In genomic region chr4:76570141-76570989, GRCh38 we compare ENCODE assay signal across 10 cellular contexts.
DNase-seq lines count a peak whose midpoint lies in the region; ATAC-seq and TF ChIP-seq lines count a peak whose summit lies in the region.
"Had no signal": no experiment of that assay in that cellular context is flagged by ENCODE, and none has a peak within 500 bp of the region (broad histone marks: within the 10 kb centered on the region; RNA-seq: fewer than 3 reads in every experiment).

No MANE protein-coding gene starts in this region.

- intact Hi-C loops in Calu3 (cut with micrococcal nuclease; ENCODE audit: unreplicated experiment) = no loop called here

- TF ChIP-seq CTCF in Calu3 (IDR thresholded peaks at IDR 0.05; ENCODE audit: unreplicated experiment) = no peak
- no peak for TF ChIP-seq CTCF in coronary artery (IDR thresholded peaks at IDR 0.05)
- TF ChIP-seq CTCF in osteoblast (IDR thresholded peaks at IDR 0.05; ENCODE audit: extremely low read depth, low read depth, low read length) = no peak

- no peaks in the 10 kb centered on the region for H4K20me1 ChIP-seq in osteoblast (ENCODE audit: insufficient read depth, low read length)

- H3K4me3 Mint-ChIP-seq in Calu3 (ENCODE audit: low read depth, unreplicated experiment) = peak overlapping the region; percentile 47
- H3K4me3 Mint-ChIP-seq in stimulated activated memory B cell treated with anti-CD40 and anti-IgM and Interleukin-4, amounts not matched to agents 10 μg/mL and 1 μg/mL and 100 μg/mL, for 72 hours = no peak overlapping the region
- H3K4me3 Mint-ChIP-seq: stimulated activated naive CD8-positive, alpha-beta T cell treated with anti-CD3 and anti-CD28 coated beads, Interleukin-15, amount 100 ng/mL, for 72 hours had no signal

- peak overlapping the region; percentile 65 for H3K4me2 ChIP-seq in osteoblast (ENCODE audit: insufficient read depth, low read length)

- no peaks in the 10 kb centered on the region for H3K36me3 Mint-ChIP-seq in Calu3 (ENCODE audit: insufficient read depth, unreplicated experiment)
- H3K36me3 Mint-ChIP-seq in stimulated activated memory B cell treated with anti-CD40 and anti-IgM and Interleukin-4, amounts not matched to agents 10 μg/mL and 1 μg/mL and 100 μg/mL, for 72 hours = no peaks in the 10 kb centered on the region

- no peaks in the 10 kb centered on the region for H3K9me3 ChIP-seq in osteoblast (ENCODE audit: low read depth, low read length)

- H3K4me1 ChIP-seq in osteoblast (ENCODE audit: insufficient read depth, low read length) = peaks cover 40% of the 10 kb centered on the region

- H3K27ac Mint-ChIP-seq in Calu3 (ENCODE audit: unreplicated experiment) = peak overlapping the region; percentile 28
- no peak overlapping the region for H3K27ac Mint-ChIP-seq in stimulated activated memory B cell treated with anti-CD40 and anti-IgM and Interleukin-4, amounts not matched to agents 10 μg/mL and 1 μg/mL and 100 μg/mL, for 72 hours
- H3K27ac Mint-ChIP-seq: stimulated activated naive CD8-positive, alpha-beta T cell treated with anti-CD3 and anti-CD28 coated beads, Interleukin-15, amount 100 ng/mL, for 72 hours had no signal

- H3K79me2 ChIP-seq in osteoblast (ENCODE audit: insufficient read depth, low read length) = no peaks in the 10 kb centered on the region

- peak overlapping the region; percentile 55 for H2AFZ ChIP-seq in osteoblast (ENCODE audit: low read length)

- H3K9me3 Mint-ChIP-seq in Calu3 (ENCODE audit: low read depth, unreplicated experiment) = no peaks in the 10 kb centered on the region
- H3K9me3 Mint-ChIP-seq in stimulated activated memory B cell treated with anti-CD40 and anti-IgM and Interleukin-4, amounts not matched to agents 10 μg/mL and 1 μg/mL and 100 μg/mL, for 72 hours = no peaks in the 10 kb centered on the region
- H3K9me3 Mint-ChIP-seq: stimulated activated naive CD8-positive, alpha-beta T cell treated with anti-CD3 and anti-CD28 coated beads, Interleukin-15, amount 100 ng/mL, for 72 hours had no signal

- CTCF ChIA-PET in Calu3 (lab: Charles Lee) = interaction anchor here (0.7 to 0.9 kb wide), 3 partner anchors 15 to 22 kb away, joined by 3 to 4 read pairs (median 4); no protein-coding TSS in a partner anchor

- H3K27ac ChIP-seq in coronary artery (peak overlapping the region in 1 of 2 donors; percentile 10), osteoblast (ENCODE audit: low read depth, low read length) (peak overlapping the region; percentile 69)

- no TSS peak for BruUV-seq in Calu3 (replicated peaks; lab: Mats Ljungman, UMichigan)

- no peaks in the 10 kb centered on the region for H3K27me3 Mint-ChIP-seq in Calu3 (ENCODE audit: unreplicated experiment)
- peaks cover 46% of the 10 kb centered on the region for H3K27me3 Mint-ChIP-seq in stimulated activated memory B cell treated with anti-CD40 and anti-IgM and Interleukin-4, amounts not matched to agents 10 μg/mL and 1 μg/mL and 100 μg/mL, for 72 hours

- DNase-seq in Calu3 (no peak), NCI-H2029 treated with DMSO at 0.1 percent for 48 hours (lab: John Stamatoyannopoulos, UW) (peak; percentile 31), coronary artery (ENCODE audit: low spot score) (no peak), osteoblast (ENCODE audit: insufficient read length, low spot score, missing footprints) (peak; percentile 19), NCI-H187 treated with DMSO at 0.1 percent for 48 hours (lab: John Stamatoyannopoulos, UW) (no peak), DMS 273 treated with DMSO at 0.1 percent for 48 hours (lab: John Stamatoyannopoulos, UW) (no peak), T-helper 1 cell (no peak)
- DNase-seq: DMS79 treated with DMSO at 0.1 percent for 48 hours; stimulated activated naive CD8-positive, alpha-beta T cell treated with anti-CD3 and anti-CD28 coated beads, Interleukin-15, amount 100 ng/mL, for 72 hours had no signal

- no peak for ATAC-seq in stimulated activated memory B cell treated with anti-CD40 and anti-IgM and Interleukin-4, amounts not matched to agents 10 μg/mL and 1 μg/mL and 100 μg/mL, for 72 hours
- ATAC-seq: stimulated activated naive CD8-positive, alpha-beta T cell treated with anti-CD3 and anti-CD28 coated beads, Interleukin-15, amount 100 ng/mL, for 72 hours had no signal

- peak overlapping the region; percentile 48 for H3K4me3 ChIP-seq in coronary artery
- H3K4me3 ChIP-seq in osteoblast (ENCODE audit: insufficient read depth, low read length) = peak overlapping the region; percentile 8

- no peaks in the 10 kb centered on the region for H3K36me3 ChIP-seq in osteoblast (ENCODE audit: insufficient read depth, low read length)

- H3K4me1 Mint-ChIP-seq in Calu3 (ENCODE audit: low read depth, unreplicated experiment) = peaks cover 50% of the 10 kb centered on the region
- H3K4me1 Mint-ChIP-seq in stimulated activated memory B cell treated with anti-CD40 and anti-IgM and Interleukin-4, amounts not matched to agents 10 μg/mL and 1 μg/mL and 100 μg/mL, for 72 hours = no peaks in the 10 kb centered on the region
- H3K4me1 Mint-ChIP-seq: stimulated activated naive CD8-positive, alpha-beta T cell treated with anti-CD3 and anti-CD28 coated beads, Interleukin-15, amount 100 ng/mL, for 72 hours had no signal

- H3K27me3 ChIP-seq in osteoblast (ENCODE audit: insufficient read depth, low read length) = no peaks in the 10 kb centered on the region

Comparison
In these comparisons a context has a peak if more than half of its experiments do, and no peak if none do; other contexts are left out.
1. DNase-seq: peak in NCI-H2029 treated with DMSO at 0.1 percent for 48 hours (single experiment) and osteoblast (single experiment); none in Calu3 (single experiment), coronary artery (single experiment), NCI-H187 treated with DMSO at 0.1 percent for 48 hours (single experiment), DMS 273 treated with DMSO at 0.1 percent for 48 hours (single experiment) and T-helper 1 cell (0 of 5).